ENCODE assay signal across 8 cellular contexts in the genomic region with DNA sequence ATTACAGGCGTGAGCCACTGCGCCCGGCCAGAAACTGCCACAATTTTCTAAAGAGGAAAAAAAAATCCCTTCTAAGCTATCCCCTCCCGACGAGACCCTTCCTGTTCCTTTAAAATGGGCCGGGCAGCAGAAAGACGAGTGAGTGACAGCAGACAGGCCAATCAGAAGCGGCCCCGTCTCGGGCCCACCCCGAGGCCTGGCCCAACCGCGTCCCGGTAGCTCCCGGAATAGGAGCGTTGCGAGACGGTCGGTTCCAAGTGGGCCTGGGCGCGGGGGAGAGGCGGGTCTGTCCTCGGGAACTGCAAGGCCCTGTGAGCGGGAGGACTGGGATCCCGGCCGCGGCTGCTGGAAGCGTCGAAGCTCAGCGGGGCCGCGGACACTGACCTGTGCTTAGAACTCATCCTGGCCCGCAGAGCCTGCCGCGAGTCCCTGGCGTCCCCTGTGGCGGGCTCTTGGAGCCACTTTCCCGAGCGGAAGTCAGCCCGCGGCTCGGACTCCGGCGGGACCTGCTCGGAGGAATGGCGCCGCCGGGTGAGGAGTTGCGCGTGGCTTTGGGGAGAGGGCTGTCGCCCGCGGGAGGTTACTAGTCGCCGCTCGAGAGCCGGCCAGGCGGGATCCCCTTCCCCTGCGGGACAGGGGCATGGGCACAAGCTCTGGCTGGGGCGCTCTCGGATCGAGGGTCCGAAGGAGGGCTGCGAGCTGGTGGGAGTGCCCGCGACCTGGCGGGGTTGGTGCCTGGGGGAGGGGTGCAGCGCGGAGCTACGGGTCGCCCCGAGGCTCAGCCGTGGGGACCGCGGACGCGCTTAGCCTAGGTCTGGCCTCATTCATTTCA. TPM values are rescaled to one million over a fixed set of nuclear protein-coding genes. Genes with fewer than 3 reads are reported as not detected.
DNase-seq lines count a peak whose midpoint lies in the region; ATAC-seq and TF ChIP-seq lines count a peak whose summit lies in the region.

A gene (minus strand): TSS at position 710 of the 832 bp plus-strand sequence.
A gene (plus strand): TSS at position 492 of the 832 bp plus-strand sequence. CDS start 27 bp downstream, at position 519.

- peak within 1 kb of the TSS; percentile 77 for H3K4me2 ChIP-seq in DND-41 (ENCODE audit: insufficient read depth, low read length)

- DNase-seq in DND-41: peak; percentile 99
- DNase-seq in Peyer's patch: peak; percentile 97 to 99 (median 98)
- peak; percentile 92 for DNase-seq in activated T-helper 1 cell treated with Interleukin-2 at 50 U/mL for 16 hours (ENCODE audit: low read depth)
- peak; percentile 70 for DNase-seq in esophagus squamous epithelium (lab: John Stamatoyannopoulos, UW)
- DNase-seq in myocyte (ENCODE audit: low read depth): peak; percentile 98
- DNase-seq in stimulated activated CD8-positive, alpha-beta memory T cell treated with anti-CD3 and anti-CD28 coated beads, Interleukin-7, amount 100 ng/mL, for 4 hours (ENCODE audit: low read depth in 2 of 2): peak; percentile 88 to 94

- TF ChIP-seq CTCF in DND-41 (IDR thresholded peaks at IDR 0.05; ENCODE audit: borderline replicate concordance, extremely low read depth, low read length, poor library complexity, severe bottlenecking) (no peak), Peyer's patch (IDR thresholded peaks at IDR 0.05) (peak in 2 of 6 experiments; percentile 22 to 27), esophagus squamous epithelium (IDR thresholded peaks at IDR 0.05) (peak in 1 of 6 experiments; percentile 40)

- H3K27ac ChIP-seq in DND-41 (ENCODE audit: low read length) (peak within 1 kb of the TSS; percentile 100), KOPT-K1 (ENCODE audit: low read depth, low read length, poor library complexity, severe bottlenecking) (peak within 1 kb of the TSS; percentile 95), Peyer's patch (peak within 1 kb of the TSS; percentile 92 to 96 (median 94)), esophagus squamous epithelium (peak within 1 kb of the TSS; percentile 94 to 98 (median 97))

- H3K4me1 ChIP-seq in DND-41 (ENCODE audit: insufficient read depth, low read length) (peaks cover 35% of the 10 kb centered on the region), Peyer's patch (peaks cover 0 to 13% (median 8%) of the 10 kb centered on the region in 4 donors), esophagus squamous epithelium (peaks cover 7 to 55% (median 23%) of the 10 kb centered on the region in 3 donors)

- H3K36me3 ChIP-seq in DND-41 (ENCODE audit: insufficient read depth, low read length) (peaks cover 23% of the 10 kb centered on the region), KOPT-K1 (ENCODE audit: insufficient read depth, low read length) (peaks cover 27% of the 10 kb centered on the region), Peyer's patch (peaks cover 0 to 9% (median 0%) of the 10 kb centered on the region in 3 donors), esophagus squamous epithelium (peaks cover 0 to 21% (median 0%) of the 10 kb centered on the region in 3 donors)

- peak; percentile 96 for ATAC-seq in DND-41 (ENCODE audit: insufficient read depth, low read depth)
- ATAC-seq in GM21825 (IDR thresholded peaks at IDR 0.05; ENCODE audit: unreplicated experiment): peak; percentile 83

- H3K9me3 ChIP-seq in DND-41 (ENCODE audit: insufficient read depth, low read length, severe bottlenecking): no peaks in the 10 kb centered on the region
- H3K9me3 ChIP-seq in KOPT-K1 (ENCODE audit: insufficient read depth, low read length, poor library complexity, severe bottlenecking): no peaks in the 10 kb centered on the region
- H3K9me3 ChIP-seq in Peyer's patch: no peaks in the 10 kb centered on the region
- H3K9me3 ChIP-seq in esophagus squamous epithelium: no peaks in the 10 kb centered on the region

- H3K27me3 ChIP-seq in DND-41 (ENCODE audit: insufficient read depth, low read length, poor library complexity) (no peaks in the 10 kb centered on the region), Peyer's patch (no peaks in the 10 kb centered on the region), esophagus squamous epithelium (no peaks in the 10 kb centered on the region)

- peaks cover 68% of the 10 kb centered on the region for H3K79me2 ChIP-seq in DND-41 (ENCODE audit: insufficient read depth, low read length)

- WGBS in esophagus squamous epithelium, 2 donors: 0% methylated on average over 17 of the region's 77 CpGs; no CpG with 5 or more reads in 1 of the 2 donors

- intact Hi-C loops in esophagus squamous epithelium (cut with DNase I): no loop called here

- peak within 1 kb of the TSS; percentile 88 for H2AFZ ChIP-seq in DND-41 (ENCODE audit: low read depth, low read length)

- TF ChIP-seq POLR2A in Peyer's patch (IDR thresholded peaks at IDR 0.05): peak; percentile 32 to 77
- peak in 3 of 4 donors; percentile 39 to 80 (median 62) for TF ChIP-seq POLR2A in esophagus squamous epithelium (IDR thresholded peaks at IDR 0.05)

- H4K20me1 ChIP-seq in DND-41 (ENCODE audit: insufficient read depth, low read length): peaks cover 38% of the 10 kb centered on the region

- H3K9ac ChIP-seq in DND-41 (ENCODE audit: low read depth, low read length): peak within 1 kb of the TSS; percentile 91

- H3K4me3 ChIP-seq in DND-41 (ENCODE audit: low read depth in 1 of 2, low read length in 2 of 2) (peak within 1 kb of the TSS; percentile 69 to 83), Peyer's patch (peak within 1 kb of the TSS; percentile 71 to 95 (median 89)), esophagus squamous epithelium (peak within 1 kb of the TSS; percentile 70 to 90 (median 89))

RNA-seq across cellular contexts. Expression of the first gene that starts in this region (rescaled TPM):
- total RNA-seq in Peyer's patch: 10 to 100 TPM in 1 of 4 donors, 1 to 10 TPM in 2, under 1 TPM in 1; 0.54 to 14.0 (median 3.2) TPM
- under 1 TPM; 0.40 to 0.95 (median 0.55) TPM for total RNA-seq in esophagus squamous epithelium
- 6.6 and 7.0 TPM in 2 replicates for total RNA-seq in myocyte
- polyA plus RNA-seq in myocyte (2012): 4.9 TPM

RNA-seq across cellular contexts. Expression of the second gene that starts in this region (rescaled TPM):
- total RNA-seq in Peyer's patch: 100 to 1,000 TPM in 3 of 4 donors, 10 to 100 TPM in 1; 95.2 to 116 (median 109) TPM
- total RNA-seq in esophagus squamous epithelium: 100 to 1,000 TPM; 104 to 167 (median 137) TPM
- total RNA-seq in myocyte: 217 and 252 TPM in 2 replicates
- polyA plus RNA-seq in myocyte (2012): 213 TPM

Comparison
In these comparisons a context has a peak if more than half of its experiments do, and no peak if none do; other contexts are left out.
1. Peak in every context shown above with its lines: DNase-seq, ATAC-seq, H3K4me3 ChIP-seq and H3K27ac ChIP-seq.